In genomic region chr5:121949885-121950284, GRCh38 we compare ENCODE assay signal across 8 cellular contexts.
DNase-seq lines count a peak whose midpoint lies in the region; ATAC-seq lines count a peak whose summit lies in the region.

No MANE protein-coding gene starts in this region.

- DNase-seq in NCI-H146 (lab: John Stamatoyannopoulos, UW) (peak; percentile 32), NCI-H146 treated with DMSO at 0.1 percent for 48 hours (lab: John Stamatoyannopoulos, UW; ENCODE audit: unreplicated experiment) (no peak), MV-4-11 (lab: John Stamatoyannopoulos, UW) (peak; percentile 33), SW480 (ENCODE audit: low spot score) (peak; percentile 55), foreskin melanocyte (peak; percentile 49), skeletal muscle cell (ENCODE audit: low read depth) (peak; percentile 17), cortex of kidney (lab: John Stamatoyannopoulos, UW) (no peak)

- no peak overlapping the region for H3K4me3 ChIP-seq in skeletal muscle cell (ENCODE audit: low read depth, low read length)

- peak; percentile 67 for ATAC-seq in GM21447 (IDR thresholded peaks at IDR 0.05; ENCODE audit: unreplicated experiment)

Comparison
In these comparisons a context has a peak if more than half of its experiments do, and no peak if none do; other contexts are left out.
1. DNase-seq: peak in NCI-H146 (single experiment), MV-4-11 (single experiment), SW480 (single experiment), foreskin melanocyte (single experiment) and skeletal muscle cell (single experiment); none in NCI-H146 treated with DMSO at 0.1 percent for 48 hours (single experiment) and cortex of kidney (single experiment).